In the genomic region with DNA sequence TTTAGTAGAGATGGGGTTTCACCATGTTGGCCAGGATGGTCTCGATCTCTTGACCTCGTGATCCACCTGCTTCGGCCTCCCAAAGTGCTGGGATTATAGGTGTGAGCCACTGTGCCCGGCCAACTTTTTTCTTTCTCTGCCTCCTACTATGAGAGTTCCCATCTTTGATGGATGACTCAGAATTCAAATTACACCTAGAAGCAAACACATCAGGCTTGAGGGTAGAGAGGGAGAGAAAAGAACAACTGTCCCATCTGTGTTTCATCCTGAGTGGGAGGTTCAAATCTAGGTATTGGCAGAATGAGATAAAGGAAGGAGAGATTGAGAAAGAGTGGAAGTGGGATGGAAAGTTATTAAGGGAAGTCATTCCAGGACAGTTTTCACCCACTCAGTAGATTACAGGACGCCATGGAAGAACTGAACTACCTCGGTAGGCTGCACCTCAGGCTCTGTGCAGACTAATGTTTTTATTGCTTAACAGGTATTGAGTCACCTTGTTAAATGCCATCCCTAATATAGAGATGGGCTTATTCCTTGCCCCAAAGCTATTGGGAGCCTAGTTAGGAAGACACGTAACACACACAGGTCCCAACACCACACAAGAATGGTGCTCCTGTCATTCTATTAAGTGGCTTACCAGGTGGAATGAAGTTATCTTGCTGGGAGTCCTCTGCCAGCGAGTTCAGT, we compare ENCODE assay signal across 1 cellular context.
TF ChIP-seq lines count a peak whose summit lies in the region.

No MANE protein-coding gene starts in this region.

TF ChIP-seq in WTC11, 78 proteins besides CTCF, POLR2A, EP300 and RAD21 (continued from another document):
- TF ChIP-seq, protein P1, sequence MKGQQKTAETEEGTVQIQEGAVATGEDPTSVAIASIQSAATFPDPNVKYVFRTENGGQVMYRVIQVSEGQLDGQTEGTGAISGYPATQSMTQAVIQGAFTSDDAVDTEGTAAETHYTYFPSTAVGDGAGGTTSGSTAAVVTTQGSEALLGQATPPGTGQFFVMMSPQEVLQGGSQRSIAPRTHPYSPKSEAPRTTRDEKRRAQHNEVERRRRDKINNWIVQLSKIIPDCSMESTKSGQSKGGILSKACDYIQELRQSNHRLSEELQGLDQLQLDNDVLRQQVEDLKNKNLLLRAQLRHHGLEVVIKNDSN (CRISPR knock-in tag; IDR thresholded peaks at IDR 0.05): no peak
- TF ChIP-seq NFYB (CRISPR knock-in tag; conservative IDR thresholded peaks at IDR 0.05; ENCODE audit: low read depth) (no peak), FOXJ3 (CRISPR knock-in tag; IDR thresholded peaks at IDR 0.05; ENCODE audit: borderline replicate concordance) (no peak), ELF4 (CRISPR knock-in tag; IDR thresholded peaks at IDR 0.05; ENCODE audit: low read depth) (no peak), SMAD4 (CRISPR knock-in tag; IDR thresholded peaks at IDR 0.05) (no peak), EMX1 (CRISPR knock-in tag; IDR thresholded peaks at IDR 0.05) (no peak), ZNF219 (CRISPR knock-in tag; IDR thresholded peaks at IDR 0.05; ENCODE audit: borderline replicate concordance) (no peak), GRHL2 (CRISPR knock-in tag; IDR thresholded peaks at IDR 0.05; ENCODE audit: insufficient replicate concordance, severe bottlenecking) (no peak), SMAD3 (CRISPR knock-in tag; IDR thresholded peaks at IDR 0.05; ENCODE audit: borderline replicate concordance) (no peak), NFE2L1 (CRISPR knock-in tag; IDR thresholded peaks at IDR 0.05) (no peak)
- TF ChIP-seq, protein P2, sequence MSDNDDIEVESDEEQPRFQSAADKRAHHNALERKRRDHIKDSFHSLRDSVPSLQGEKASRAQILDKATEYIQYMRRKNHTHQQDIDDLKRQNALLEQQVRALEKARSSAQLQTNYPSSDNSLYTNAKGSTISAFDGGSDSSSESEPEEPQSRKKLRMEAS (CRISPR knock-in tag; IDR thresholded peaks at IDR 0.05): no peak
- TF ChIP-seq, protein P3, sequence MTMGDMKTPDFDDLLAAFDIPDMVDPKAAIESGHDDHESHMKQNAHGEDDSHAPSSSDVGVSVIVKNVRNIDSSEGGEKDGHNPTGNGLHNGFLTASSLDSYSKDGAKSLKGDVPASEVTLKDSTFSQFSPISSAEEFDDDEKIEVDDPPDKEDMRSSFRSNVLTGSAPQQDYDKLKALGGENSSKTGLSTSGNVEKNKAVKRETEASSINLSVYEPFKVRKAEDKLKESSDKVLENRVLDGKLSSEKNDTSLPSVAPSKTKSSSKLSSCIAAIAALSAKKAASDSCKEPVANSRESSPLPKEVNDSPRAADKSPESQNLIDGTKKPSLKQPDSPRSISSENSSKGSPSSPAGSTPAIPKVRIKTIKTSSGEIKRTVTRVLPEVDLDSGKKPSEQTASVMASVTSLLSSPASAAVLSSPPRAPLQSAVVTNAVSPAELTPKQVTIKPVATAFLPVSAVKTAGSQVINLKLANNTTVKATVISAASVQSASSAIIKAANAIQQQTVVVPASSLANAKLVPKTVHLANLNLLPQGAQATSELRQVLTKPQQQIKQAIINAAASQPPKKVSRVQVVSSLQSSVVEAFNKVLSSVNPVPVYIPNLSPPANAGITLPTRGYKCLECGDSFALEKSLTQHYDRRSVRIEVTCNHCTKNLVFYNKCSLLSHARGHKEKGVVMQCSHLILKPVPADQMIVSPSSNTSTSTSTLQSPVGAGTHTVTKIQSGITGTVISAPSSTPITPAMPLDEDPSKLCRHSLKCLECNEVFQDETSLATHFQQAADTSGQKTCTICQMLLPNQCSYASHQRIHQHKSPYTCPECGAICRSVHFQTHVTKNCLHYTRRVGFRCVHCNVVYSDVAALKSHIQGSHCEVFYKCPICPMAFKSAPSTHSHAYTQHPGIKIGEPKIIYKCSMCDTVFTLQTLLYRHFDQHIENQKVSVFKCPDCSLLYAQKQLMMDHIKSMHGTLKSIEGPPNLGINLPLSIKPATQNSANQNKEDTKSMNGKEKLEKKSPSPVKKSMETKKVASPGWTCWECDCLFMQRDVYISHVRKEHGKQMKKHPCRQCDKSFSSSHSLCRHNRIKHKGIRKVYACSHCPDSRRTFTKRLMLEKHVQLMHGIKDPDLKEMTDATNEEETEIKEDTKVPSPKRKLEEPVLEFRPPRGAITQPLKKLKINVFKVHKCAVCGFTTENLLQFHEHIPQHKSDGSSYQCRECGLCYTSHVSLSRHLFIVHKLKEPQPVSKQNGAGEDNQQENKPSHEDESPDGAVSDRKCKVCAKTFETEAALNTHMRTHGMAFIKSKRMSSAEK (CRISPR knock-in tag; IDR thresholded peaks at IDR 0.05; ENCODE audit: borderline replicate concordance): no peak
